In the genomic region with DNA sequence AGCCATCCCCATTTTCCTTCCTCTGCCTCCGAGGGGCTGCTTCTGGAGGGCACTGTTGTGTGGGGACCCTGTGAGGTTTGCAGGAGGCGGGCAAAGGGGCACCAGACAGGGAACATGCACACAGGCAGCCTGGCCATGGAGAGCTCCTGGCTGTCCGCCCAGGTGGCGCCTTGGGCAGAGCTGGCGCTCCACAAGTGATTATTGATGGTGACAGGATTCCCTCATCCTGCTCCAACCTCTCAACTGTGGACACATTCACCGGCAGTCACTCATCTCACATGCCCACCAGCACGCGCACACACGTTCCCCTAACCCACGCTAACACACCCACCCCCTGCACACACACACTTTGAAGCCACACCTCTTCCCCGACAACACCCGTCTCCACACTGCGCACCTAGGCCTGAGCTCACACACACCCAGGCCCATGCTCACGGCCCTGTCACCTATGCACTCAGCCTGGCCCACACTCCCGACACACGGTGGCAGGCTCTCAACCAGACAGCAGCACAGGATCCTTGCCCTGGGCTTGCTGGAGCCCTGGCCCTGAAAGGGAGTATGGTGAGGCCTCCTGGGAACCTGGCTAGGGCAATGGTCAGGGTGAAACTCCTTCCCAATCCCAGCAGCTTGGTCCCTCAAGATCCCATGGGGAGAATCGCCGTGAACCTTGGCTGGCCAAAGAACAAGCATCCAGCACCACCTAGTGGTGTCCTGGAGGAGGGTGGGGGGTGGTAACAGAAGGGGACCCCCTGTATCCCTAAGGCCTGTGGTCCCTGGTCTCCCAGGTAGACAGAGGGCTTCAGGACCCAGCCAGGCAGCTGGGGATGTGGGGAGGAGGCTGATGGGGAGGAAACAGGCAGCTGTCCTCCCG, we compare ENCODE assay signal across 8 cellular contexts. TPM values are rescaled to one million over a fixed set of nuclear protein-coding genes. Genes with fewer than 3 reads are reported as not detected.
DNase-seq lines count a peak whose midpoint lies in the region; ATAC-seq, FAIRE-seq and TF ChIP-seq lines count a peak whose summit lies in the region.

No MANE protein-coding gene starts in this region.

- intact Hi-C loops in MCF 10A (cut with micrococcal nuclease) (no loop called here), HepG2 (cut with micrococcal nuclease; ENCODE audit: unreplicated experiment) (loop anchor here (1.0 to 5.0 kb wide), 2 partner anchors 46 to 80 kb away; no protein-coding TSS in a partner anchor)

- H3K9ac ChIP-seq in HepG2 (ENCODE audit: insufficient read depth, low read depth, low read length), result peak overlapping the region; percentile 60; the same call in 1 of the 2 replicates

- TF ChIP-seq CTCF in MCF 10A (IDR thresholded peaks at IDR 0.05; ENCODE audit: unreplicated experiment), result peak; percentile 38
- peak; percentile 96 for TF ChIP-seq CTCF in HepG2 (CRISPR knock-in tag; IDR thresholded peaks at IDR 0.05)

- ATAC-seq in HepG2 (peak; percentile 69), GM18861 (IDR thresholded peaks at IDR 0.05; ENCODE audit: unreplicated experiment) (no peak), HG03432 (IDR thresholded peaks at IDR 0.05; ENCODE audit: unreplicated experiment) (no peak), HG02981 (IDR thresholded peaks at IDR 0.05; ENCODE audit: unreplicated experiment) (no peak)

- POLR2A ChIA-PET in MCF 10A (lab: Yijun Ruan, JAX) (interaction anchor here (1.0 to 1.3 kb wide), 3 partner anchors 17 to 50 kb away, joined by 3 to 4 read pairs (median 3); no protein-coding TSS in a partner anchor), HepG2 (lab: Yijun Ruan, JAX) (interaction anchor here (0.6 to 9.4 kb wide), 12 partner anchors 16 to 428 kb away, joined by 3 to 96 read pairs (median 6); a partner anchor contains a TSS)

- in situ Hi-C loops in HepG2 (cut with HindIII; ENCODE audit: extremely low pct_ligation_motif_present, low pct_unique_long_range_greater_than_20kb), result loop anchor here (5.0 kb wide), 2 partner anchors 50 to 80 kb away; no protein-coding TSS in a partner anchor

- peak overlapping the region; percentile 67 for H3K27ac Mint-ChIP-seq in MCF 10A (ENCODE audit: low read depth, unreplicated experiment)

- H3K9me3 Mint-ChIP-seq in MCF 10A (ENCODE audit: unreplicated experiment), result no peaks in the 10 kb centered on the region

- BruUV-seq in MCF 10A (replicated peaks; lab: Mats Ljungman, UMichigan), result no TSS peak
- BruUV-seq in HepG2 (replicated peaks; lab: Mats Ljungman, UMichigan), result TSS peak; percentile 50

- H3K4me3 Mint-ChIP-seq in MCF 10A (ENCODE audit: unreplicated experiment), result no peak overlapping the region

- H4K20me1 ChIP-seq in HepG2 (ENCODE audit: insufficient read depth, low read length), result no peaks in the 10 kb centered on the region

- WGBS in HepG2 (ENCODE audit: low lambda C conversion rate), result 30% methylated on average over 16 of the region's 19 CpGs

- TF ChIP-seq RAD21 in HepG2 (CRISPR knock-in tag; IDR thresholded peaks at IDR 0.05), result peak; percentile 86

- peak overlapping the region; percentile 83 for H2AFZ ChIP-seq in HepG2 (ENCODE audit: low read length)

- FAIRE-seq in HepG2 (lab: Jason Lieb, UNC), result peak; percentile 81

- H3K36me3 ChIP-seq in MG63 (no peaks in the 10 kb centered on the region), HepG2 (replicated peaks in 1 of 2; ENCODE audit: control insufficient read depth in 1 of 2, insufficient read depth in 2 of 2, low read length in 2 of 2) (no peaks in the 10 kb centered on the region)

- H3K27ac ChIP-seq in HepG2 (ENCODE audit: extremely low read length, insufficient read depth, low read length), result no peak overlapping the region

- H3K27me3 Mint-ChIP-seq in MCF 10A (ENCODE audit: insufficient read depth, unreplicated experiment), result peaks cover 28% of the 10 kb centered on the region

- peak overlapping the region; percentile 95 for H3K4me2 ChIP-seq in HepG2 (ENCODE audit: low read depth, low read length)

- H3K4me1 Mint-ChIP-seq in MCF 10A (ENCODE audit: insufficient read depth, unreplicated experiment), result peaks cover 14% of the 10 kb centered on the region

- no peak; a peak in 2 of 4 replicates for TF ChIP-seq POLR2A in HepG2 (IDR thresholded peaks at IDR 0.05; ENCODE audit: insufficient read depth in 1 of 2, low read depth in 2 of 2, low read length in 2 of 2)

- TF ChIP-seq EP300 in HepG2 (IDR thresholded peaks at IDR 0.05; ENCODE audit: low read depth in 2 of 2, low read length in 2 of 2) (no peak), HepG2 (CRISPR knock-in tag; IDR thresholded peaks at IDR 0.05; ENCODE audit: borderline replicate concordance) (0 out of 2 replicates have a peak, but pooled peaks have one; percentile 16)

- H3K9me3 ChIP-seq in MG63 (no peaks in the 10 kb centered on the region), HepG2 (ENCODE audit: low read length) (no peaks in the 10 kb centered on the region)

- peaks cover 13% of the 10 kb centered on the region for H3K36me3 Mint-ChIP-seq in MCF 10A (ENCODE audit: insufficient read depth, unreplicated experiment)

- peaks cover 80% of the 10 kb centered on the region for H3K4me1 ChIP-seq in HepG2 (ENCODE audit: insufficient read depth, low read length)

- no peaks in the 10 kb centered on the region for H3K79me2 ChIP-seq in HepG2 (ENCODE audit: insufficient read depth, low read length)

- DNase-seq in DMS53 (lab: John Stamatoyannopoulos, UW) (peak; percentile 69), MG63 (peak; percentile 25), MCF 10A (ENCODE audit: unreplicated experiment) (peak; percentile 39), HepG2 (ENCODE audit: low spot score) (peak; percentile 67), NCI-H2081 treated with DMSO at 0.1 percent for 48 hours (lab: John Stamatoyannopoulos, UW) (no peak)

- H3K4me3 ChIP-seq in MG63 (no peak overlapping the region), HepG2 (replicated peaks in 1 of 3; ENCODE audit: insufficient read depth in 1 of 3, low read depth in 2 of 3, low read length in 3 of 3) (peak overlapping the region; percentile 19 to 69 (median 47); a peak in 5 of 6 replicates)

- H3K27me3 ChIP-seq in MG63 (no peaks in the 10 kb centered on the region), HepG2 (ENCODE audit: control insufficient read depth in 1 of 2, insufficient read depth in 2 of 2, low read length in 2 of 2) (peaks cover 9 to 38% of the 10 kb centered on the region in 2 experiments)

- CTCF ChIA-PET in MCF 10A (lab: Yijun Ruan, JAX), result interaction anchor here (0.6 to 1.3 kb wide), 11 partner anchors 8 to 223 kb away, joined by 3 to 8 read pairs (median 3); no protein-coding TSS in a partner anchor
- CTCF ChIA-PET in HepG2 (lab: Yijun Ruan, JAX; ENCODE audit: low intra/inter-chr PET ratio, low total read pairs), result interaction anchor here (1.2 to 8.5 kb wide), 6 partner anchors 37 to 124 kb away, joined by 4 to 136 read pairs (median 9); a partner anchor contains a TSS

RNA-seq across cellular contexts. Expression of a gene that starts 3.6 kb away (rescaled TPM):
- not detected in 2 replicates for total RNA-seq in MG63 (2014; rRNA removed; shearing (Covaris generic); ENCODE audit: low replicate concordance)
- total RNA-seq in MCF 10A (2022) (not detected in 2 replicates), HepG2 (2016; rRNA removed; fragmentation: Illumina TruSeq; extraction: Trizol) (not detected in 2 replicates)
- total RNA-seq in HepG2 (2016; cell fraction: cytosol; rRNA removed; fragmentation: Illumina TruSeq; extraction: Trizol; ENCODE audit: low read depth), result not detected in 2 replicates
- not detected in 2 replicates for total RNA-seq in HepG2 (2016; cell fraction: insoluble cytoplasmic fraction; rRNA removed; fragmentation: Illumina TruSeq; extraction: Trizol)
- total RNA-seq in HepG2 (2016; cell fraction: membrane; rRNA removed; fragmentation: Illumina TruSeq; extraction: Trizol), result 0.17 TPM in 1 of 2 replicates, not detected in the other
- total RNA-seq in HepG2 (2016; cell fraction: nucleus; rRNA removed; fragmentation: Illumina TruSeq; extraction: Trizol), result not detected in 2 replicates
- polyA plus RNA-seq in HepG2 (2011; rRNA removed), result 0.22 and 0.25 TPM in 2 replicates
- 0.08 and 0.13 TPM in 2 replicates for polyA plus RNA-seq in HepG2 (2011; cell fraction: cytosol; rRNA removed)
- 0.56 and 0.71 TPM in 2 replicates for polyA plus RNA-seq in HepG2 (2011; cell fraction: nucleus; rRNA removed)
- 0.31 TPM in 1 of 2 replicates, not detected in the other for polyA plus RNA-seq in HepG2 (2012)
- polyA plus RNA-seq in HepG2 (2016; cell fraction: cytosol; fragmentation: Illumina TruSeq; extraction: Trizol; ENCODE audit: low read depth), result 0.11 TPM in 1 of 2 replicates, not detected in the other
- not detected in 2 replicates for polyA plus RNA-seq in HepG2 (2016; cell fraction: insoluble cytoplasmic fraction; fragmentation: Illumina TruSeq; extraction: Trizol; ENCODE audit: low read depth)
- 0.15 TPM in 1 of 2 replicates, not detected in the other for polyA plus RNA-seq in HepG2 (2016; cell fraction: membrane; fragmentation: Illumina TruSeq; extraction: Trizol; ENCODE audit: low read depth)
- polyA plus RNA-seq in HepG2 (2016; cell fraction: nucleus; fragmentation: Illumina TruSeq; extraction: Trizol; ENCODE audit: insufficient read depth, low read depth), result not detected in 2 replicates
- not detected in 2 replicates for polyA minus RNA-seq in HepG2 (2011; rRNA and poly(A)+ RNA removed; ENCODE audit: low replicate concordance)
- polyA minus RNA-seq in HepG2 (2011; cell fraction: cytosol; rRNA and poly(A)+ RNA removed), result not detected in 2 replicates
- not detected in 2 replicates for polyA minus RNA-seq in HepG2 (2011; cell fraction: nucleus; rRNA and poly(A)+ RNA removed)

RNA-seq across cellular contexts. Expression of a gene that starts 6.7 kb away (rescaled TPM):
- total RNA-seq in MG63 (2014; rRNA removed; shearing (Covaris generic); ENCODE audit: low replicate concordance), result 0.07 TPM in 1 of 2 replicates, not detected in the other
- total RNA-seq in MCF 10A (2022), result 0.37 and 0.71 TPM in 2 replicates
- 0.14 and 0.24 TPM in 2 replicates for total RNA-seq in HepG2 (2016; rRNA removed; fragmentation: Illumina TruSeq; extraction: Trizol)
- total RNA-seq in HepG2 (2016; cell fraction: cytosol; rRNA removed; fragmentation: Illumina TruSeq; extraction: Trizol; ENCODE audit: low read depth), result not detected in 2 replicates
- 0.26 TPM in 1 of 2 replicates, not detected in the other for total RNA-seq in HepG2 (2016; cell fraction: insoluble cytoplasmic fraction; rRNA removed; fragmentation: Illumina TruSeq; extraction: Trizol)
- total RNA-seq in HepG2 (2016; cell fraction: membrane; rRNA removed; fragmentation: Illumina TruSeq; extraction: Trizol), result 0.06 TPM in 1 of 2 replicates, not detected in the other
- 0.56 and 0.84 TPM in 2 replicates for total RNA-seq in HepG2 (2016; cell fraction: nucleus; rRNA removed; fragmentation: Illumina TruSeq; extraction: Trizol)
- 0.65 and 0.84 TPM in 2 replicates for polyA plus RNA-seq in HepG2 (2011; rRNA removed)
- polyA plus RNA-seq in HepG2 (2011; cell fraction: cytosol; rRNA removed), result 0.15 and 0.35 TPM in 2 replicates
- polyA plus RNA-seq in HepG2 (2011; cell fraction: nucleus; rRNA removed), result 6.0 and 8.8 TPM in 2 replicates
- 0.43 and 2.1 TPM in 2 replicates for polyA plus RNA-seq in HepG2 (2012)
- polyA plus RNA-seq in HepG2 (2016; cell fraction: cytosol; fragmentation: Illumina TruSeq; extraction: Trizol; ENCODE audit: low read depth), result not detected in 2 replicates
- 0.19 TPM in 1 of 2 replicates, not detected in the other for polyA plus RNA-seq in HepG2 (2016; cell fraction: insoluble cytoplasmic fraction; fragmentation: Illumina TruSeq; extraction: Trizol; ENCODE audit: low read depth)
- polyA plus RNA-seq in HepG2 (2016; cell fraction: membrane; fragmentation: Illumina TruSeq; extraction: Trizol; ENCODE audit: low read depth), result not detected in 2 replicates
- 0.51 and 0.85 TPM in 2 replicates for polyA plus RNA-seq in HepG2 (2016; cell fraction: nucleus; fragmentation: Illumina TruSeq; extraction: Trizol; ENCODE audit: insufficient read depth, low read depth)
- polyA minus RNA-seq in HepG2 (2011; rRNA and poly(A)+ RNA removed; ENCODE audit: low replicate concordance), result 2.2 and 2.6 TPM in 2 replicates
- not detected in 2 replicates for polyA minus RNA-seq in HepG2 (2011; cell fraction: cytosol; rRNA and poly(A)+ RNA removed)
- 3.0 and 4.0 TPM in 2 replicates for polyA minus RNA-seq in HepG2 (2011; cell fraction: nucleus; rRNA and poly(A)+ RNA removed)

RNA-seq across cellular contexts. Expression of a gene that starts 16.0 kb away (rescaled TPM):
- total RNA-seq in MG63 (2014; rRNA removed; shearing (Covaris generic); ENCODE audit: low replicate concordance), result 9.5 and 29.2 TPM in 2 replicates
- 10.0 and 13.2 TPM in 2 replicates for total RNA-seq in MCF 10A (2022)
- total RNA-seq in HepG2 (2016; rRNA removed; fragmentation: Illumina TruSeq; extraction: Trizol), result 5.1 and 11.9 TPM in 2 replicates
- total RNA-seq in HepG2 (2016; cell fraction: cytosol; rRNA removed; fragmentation: Illumina TruSeq; extraction: Trizol; ENCODE audit: low read depth), result 1.1 and 1.5 TPM in 2 replicates
- 3.5 and 11.4 TPM in 2 replicates for total RNA-seq in HepG2 (2016; cell fraction: insoluble cytoplasmic fraction; rRNA removed; fragmentation: Illumina TruSeq; extraction: Trizol)
- 3.2 and 3.3 TPM in 2 replicates for total RNA-seq in HepG2 (2016; cell fraction: membrane; rRNA removed; fragmentation: Illumina TruSeq; extraction: Trizol)
- total RNA-seq in HepG2 (2016; cell fraction: nucleus; rRNA removed; fragmentation: Illumina TruSeq; extraction: Trizol), result 11.6 and 12.8 TPM in 2 replicates
- 14.6 and 21.2 TPM in 2 replicates for polyA plus RNA-seq in HepG2 (2011; rRNA removed)
- polyA plus RNA-seq in HepG2 (2011; cell fraction: cytosol; rRNA removed), result 9.7 and 10.8 TPM in 2 replicates
- polyA plus RNA-seq in HepG2 (2011; cell fraction: nucleus; rRNA removed), result 53.0 and 67.8 TPM in 2 replicates
- polyA plus RNA-seq in HepG2 (2012), result 9.1 and 10.3 TPM in 2 replicates
- polyA plus RNA-seq in HepG2 (2016; cell fraction: cytosol; fragmentation: Illumina TruSeq; extraction: Trizol; ENCODE audit: low read depth), result 0.93 and 0.97 TPM in 2 replicates
- polyA plus RNA-seq in HepG2 (2016; cell fraction: insoluble cytoplasmic fraction; fragmentation: Illumina TruSeq; extraction: Trizol; ENCODE audit: low read depth), result 4.1 and 5.4 TPM in 2 replicates
- polyA plus RNA-seq in HepG2 (2016; cell fraction: membrane; fragmentation: Illumina TruSeq; extraction: Trizol; ENCODE audit: low read depth), result 2.1 and 2.4 TPM in 2 replicates
- 23.4 and 28.3 TPM in 2 replicates for polyA plus RNA-seq in HepG2 (2016; cell fraction: nucleus; fragmentation: Illumina TruSeq; extraction: Trizol; ENCODE audit: insufficient read depth, low read depth)
- polyA minus RNA-seq in HepG2 (2011; rRNA and poly(A)+ RNA removed; ENCODE audit: low replicate concordance), result 12.0 and 44.9 TPM in 2 replicates
- 5.6 and 8.2 TPM in 2 replicates for polyA minus RNA-seq in HepG2 (2011; cell fraction: cytosol; rRNA and poly(A)+ RNA removed)
- polyA minus RNA-seq in HepG2 (2011; cell fraction: nucleus; rRNA and poly(A)+ RNA removed), result 8.2 and 9.7 TPM in 2 replicates

RNA-seq across cellular contexts. Expression of a gene that starts 28.0 kb away (rescaled TPM):
- total RNA-seq in MG63 (2014; rRNA removed; shearing (Covaris generic); ENCODE audit: low replicate concordance), result 19.8 and 30.8 TPM in 2 replicates
- total RNA-seq in MCF 10A (2022) (33.3 and 33.7 TPM in 2 replicates), HepG2 (2016; rRNA removed; fragmentation: Illumina TruSeq; extraction: Trizol) (30.2 and 64.1 TPM in 2 replicates)
- 29.4 and 32.0 TPM in 2 replicates for total RNA-seq in HepG2 (2016; cell fraction: cytosol; rRNA removed; fragmentation: Illumina TruSeq; extraction: Trizol; ENCODE audit: low read depth)
- total RNA-seq in HepG2 (2016; cell fraction: insoluble cytoplasmic fraction; rRNA removed; fragmentation: Illumina TruSeq; extraction: Trizol), result 24.5 and 63.0 TPM in 2 replicates
- 21.8 and 22.8 TPM in 2 replicates for total RNA-seq in HepG2 (2016; cell fraction: membrane; rRNA removed; fragmentation: Illumina TruSeq; extraction: Trizol)
- total RNA-seq in HepG2 (2016; cell fraction: nucleus; rRNA removed; fragmentation: Illumina TruSeq; extraction: Trizol), result 81.6 and 99.0 TPM in 2 replicates
- polyA plus RNA-seq in HepG2 (2011; rRNA removed), result 57.7 and 77.7 TPM in 2 replicates
- polyA plus RNA-seq in HepG2 (2011; cell fraction: cytosol; rRNA removed), result 36.7 and 42.6 TPM in 2 replicates
- 210 and 211 TPM in 2 replicates for polyA plus RNA-seq in HepG2 (2011; cell fraction: nucleus; rRNA removed)
- polyA plus RNA-seq in HepG2 (2012), result 69.2 and 69.6 TPM in 2 replicates
- polyA plus RNA-seq in HepG2 (2016; cell fraction: cytosol; fragmentation: Illumina TruSeq; extraction: Trizol; ENCODE audit: low read depth), result 4.2 and 4.3 TPM in 2 replicates
- polyA plus RNA-seq in HepG2 (2016; cell fraction: insoluble cytoplasmic fraction; fragmentation: Illumina TruSeq; extraction: Trizol; ENCODE audit: low read depth), result 25.3 and 32.1 TPM in 2 replicates
- 8.5 and 9.9 TPM in 2 replicates for polyA plus RNA-seq in HepG2 (2016; cell fraction: membrane; fragmentation: Illumina TruSeq; extraction: Trizol; ENCODE audit: low read depth)
- polyA plus RNA-seq in HepG2 (2016; cell fraction: nucleus; fragmentation: Illumina TruSeq; extraction: Trizol; ENCODE audit: insufficient read depth, low read depth), result 149 and 153 TPM in 2 replicates
- polyA minus RNA-seq in HepG2 (2011; rRNA and poly(A)+ RNA removed; ENCODE audit: low replicate concordance), result 39.8 and 292 TPM in 2 replicates
- 52.4 and 60.7 TPM in 2 replicates for polyA minus RNA-seq in HepG2 (2011; cell fraction: cytosol; rRNA and poly(A)+ RNA removed)
- 58.8 and 83.7 TPM in 2 replicates for polyA minus RNA-seq in HepG2 (2011; cell fraction: nucleus; rRNA and poly(A)+ RNA removed)

RNA-seq across cellular contexts. Expression of a gene that starts 34.9 kb away (rescaled TPM):
- total RNA-seq in MG63 (2014; rRNA removed; shearing (Covaris generic); ENCODE audit: low replicate concordance), result 55.2 and 61.8 TPM in 2 replicates
- 30.1 and 31.1 TPM in 2 replicates for total RNA-seq in MCF 10A (2022)
- total RNA-seq in HepG2 (2016; rRNA removed; fragmentation: Illumina TruSeq; extraction: Trizol), result 17.2 and 34.6 TPM in 2 replicates
- total RNA-seq in HepG2 (2016; cell fraction: cytosol; rRNA removed; fragmentation: Illumina TruSeq; extraction: Trizol; ENCODE audit: low read depth), result 10.9 and 18.7 TPM in 2 replicates
- 16.7 and 36.4 TPM in 2 replicates for total RNA-seq in HepG2 (2016; cell fraction: insoluble cytoplasmic fraction; rRNA removed; fragmentation: Illumina TruSeq; extraction: Trizol)
- total RNA-seq in HepG2 (2016; cell fraction: membrane; rRNA removed; fragmentation: Illumina TruSeq; extraction: Trizol), result 28.2 and 28.3 TPM in 2 replicates
- total RNA-seq in HepG2 (2016; cell fraction: nucleus; rRNA removed; fragmentation: Illumina TruSeq; extraction: Trizol), result 38.6 and 39.3 TPM in 2 replicates
- 100 and 114 TPM in 2 replicates for polyA plus RNA-seq in HepG2 (2011; rRNA removed)
- polyA plus RNA-seq in HepG2 (2011; cell fraction: cytosol; rRNA removed), result 87.6 and 94.1 TPM in 2 replicates
- 583 and 640 TPM in 2 replicates for polyA plus RNA-seq in HepG2 (2011; cell fraction: nucleus; rRNA removed)
- polyA plus RNA-seq in HepG2 (2012), result 57.3 and 69.8 TPM in 2 replicates
- 16.8 and 21.4 TPM in 2 replicates for polyA plus RNA-seq in HepG2 (2016; cell fraction: cytosol; fragmentation: Illumina TruSeq; extraction: Trizol; ENCODE audit: low read depth)
- polyA plus RNA-seq in HepG2 (2016; cell fraction: insoluble cytoplasmic fraction; fragmentation: Illumina TruSeq; extraction: Trizol; ENCODE audit: low read depth), result 23.0 and 23.7 TPM in 2 replicates
- 28.2 and 28.4 TPM in 2 replicates for polyA plus RNA-seq in HepG2 (2016; cell fraction: membrane; fragmentation: Illumina TruSeq; extraction: Trizol; ENCODE audit: low read depth)
- polyA plus RNA-seq in HepG2 (2016; cell fraction: nucleus; fragmentation: Illumina TruSeq; extraction: Trizol; ENCODE audit: insufficient read depth, low read depth), result 96.9 and 102 TPM in 2 replicates
- 98.5 and 179 TPM in 2 replicates for polyA minus RNA-seq in HepG2 (2011; rRNA and poly(A)+ RNA removed; ENCODE audit: low replicate concordance)
- polyA minus RNA-seq in HepG2 (2011; cell fraction: cytosol; rRNA and poly(A)+ RNA removed), result 38.4 and 57.6 TPM in 2 replicates
- 71.6 and 80.1 TPM in 2 replicates for polyA minus RNA-seq in HepG2 (2011; cell fraction: nucleus; rRNA and poly(A)+ RNA removed)
